1 cellular context compared by ENCODE assay signal in genomic region chr2:59389240-59389639, GRCh38.
TF ChIP-seq lines count a peak whose summit lies in the region.

No MANE protein-coding gene starts in this region.

TF ChIP-seq in H1, 55 proteins besides CTCF, POLR2A, EP300 and RAD21 (continued from another document):
- TF ChIP-seq POLR2AphosphoS5 (IDR thresholded peaks at IDR 0.05; ENCODE audit: low read depth, low read length) (no peak), POU5F1 (IDR thresholded peaks at IDR 0.05; ENCODE audit: low read depth, low read length) (no peak), SRF (IDR thresholded peaks at IDR 0.05; ENCODE audit: low read depth, low read length) (no peak)
